In genomic region chr18:63315879-63316278, GRCh38 we compare ENCODE assay signal across 12 cellular contexts. TPM values are rescaled to one million over a fixed set of nuclear protein-coding genes. Genes with fewer than 3 reads are reported as not detected.
DNase-seq lines count a peak whose midpoint lies in the region; ATAC-seq and TF ChIP-seq lines count a peak whose summit lies in the region.
"Had no signal": no experiment of that assay in that cellular context is flagged by ENCODE, and none has a peak within 500 bp of the region (broad histone marks: within the 10 kb centered on the region; RNA-seq: fewer than 3 reads in every experiment).

No MANE protein-coding gene starts in this region.

- H3K27me3 Mint-ChIP-seq in activated CD8-positive, alpha-beta memory T cell treated with anti-CD3 and anti-CD28 coated beads, Interleukin-2, amount 10 ng/mL, durations not matched to agents 7 days and 5 days = no peaks in the 10 kb centered on the region
- H3K27me3 Mint-ChIP-seq in effector memory CD8-positive, alpha-beta T cell = no peaks in the 10 kb centered on the region

- no peak for DNase-seq in activated CD8-positive, alpha-beta memory T cell treated with anti-CD3 and anti-CD28 coated beads, Interleukin-2, amount 10 ng/mL, durations not matched to agents 7 days and 5 days
- no peak for DNase-seq in activated CD8-positive, alpha-beta memory T cell treated with anti-CD3 and anti-CD28 coated beads, Interleukin-2, amount 50 U/mL, for 48 hours
- no peak for DNase-seq in Peyer's patch
- no peak for DNase-seq in effector memory CD8-positive, alpha-beta T cell
- DNase-seq in NCI-H1436 (lab: John Stamatoyannopoulos, UW) = no peak
- DNase-seq: ACHN, NCI-H1417 treated with DMSO at 0.1 percent for 48 hours had no signal

- no peak for TF ChIP-seq CTCF in Peyer's patch (IDR thresholded peaks at IDR 0.05)

- H3K27ac ChIP-seq in Peyer's patch = peak overlapping the region in 3 of 4 donors; percentile 4 to 93 (median 8)
- H3K27ac ChIP-seq in subcutaneous abdominal adipose tissue (ENCODE audit: low read depth, low read length) = peak overlapping the region; percentile 95
- H3K27ac ChIP-seq: cardiac muscle cell had no signal

- H3K27me3 ChIP-seq in Peyer's patch (no peaks in the 10 kb centered on the region), subcutaneous abdominal adipose tissue (ENCODE audit: control insufficient read depth in 5 of 5, insufficient read depth in 4 of 5, low read length in 5 of 5) (no peaks in the 10 kb centered on the region)

- no peak overlapping the region for H3K4me3 ChIP-seq in Peyer's patch
- H3K4me3 ChIP-seq in subcutaneous abdominal adipose tissue (ENCODE audit: low read depth in 1 of 5, low read length in 5 of 5) = peak overlapping the region in 3 of 5 donors; percentile 18 to 92 (median 28)
- H3K4me3 ChIP-seq: cardiac muscle cell had no signal

- H3K36me3 ChIP-seq in Peyer's patch (no peaks in the 10 kb centered on the region), subcutaneous abdominal adipose tissue (ENCODE audit: control insufficient read depth in 5 of 5, insufficient read depth in 5 of 5, low read length in 5 of 5) (no peaks in the 10 kb centered on the region)
- H3K36me3 ChIP-seq: cardiac muscle cell had no signal

- no peak for TF ChIP-seq POLR2A in Peyer's patch (IDR thresholded peaks at IDR 0.05)

- H3K4me1 ChIP-seq in Peyer's patch (peaks cover 0 to 25% (median 3%) of the 10 kb centered on the region in 4 donors), subcutaneous abdominal adipose tissue (ENCODE audit: control insufficient read depth in 5 of 5, insufficient read depth in 5 of 5, low read length in 5 of 5) (peaks cover 0 to 74% (median 64%) of the 10 kb centered on the region in 5 donors)

- CTCF ChIA-PET in activated CD8-positive, alpha-beta memory T cell treated with anti-CD3 and anti-CD28 coated beads, Interleukin-2, amount 10 ng/mL, durations not matched to agents 7 days and 5 days (lab: Charles Lee) = interaction anchor here (0.8 to 0.9 kb wide), 2 partner anchors 20 to 185 kb away, joined by 3 read pairs; no protein-coding TSS in a partner anchor

- H3K4me3 Mint-ChIP-seq in activated CD8-positive, alpha-beta memory T cell treated with anti-CD3 and anti-CD28 coated beads, Interleukin-2, amount 10 ng/mL, durations not matched to agents 7 days and 5 days = peak overlapping the region; percentile 100
- peak overlapping the region; percentile 92 to 97 for H3K4me3 Mint-ChIP-seq in effector memory CD8-positive, alpha-beta T cell

- peak overlapping the region; percentile 85 for H3K27ac Mint-ChIP-seq in activated CD8-positive, alpha-beta memory T cell treated with anti-CD3 and anti-CD28 coated beads, Interleukin-2, amount 10 ng/mL, durations not matched to agents 7 days and 5 days
- H3K27ac Mint-ChIP-seq in effector memory CD8-positive, alpha-beta T cell = peak overlapping the region; percentile 60 to 96

- peaks cover 69% of the 10 kb centered on the region for H3K36me3 Mint-ChIP-seq in activated CD8-positive, alpha-beta memory T cell treated with anti-CD3 and anti-CD28 coated beads, Interleukin-2, amount 10 ng/mL, durations not matched to agents 7 days and 5 days
- peaks cover 21% of the 10 kb centered on the region for H3K36me3 Mint-ChIP-seq in effector memory CD8-positive, alpha-beta T cell (ENCODE audit: insufficient read depth)

- H3K9ac ChIP-seq in subcutaneous abdominal adipose tissue (ENCODE audit: low read length in 5 of 5) = peak overlapping the region in 3 of 5 donors; percentile 17 to 85 (median 54)

- H3K9me3 ChIP-seq in Peyer's patch (no peaks in the 10 kb centered on the region), subcutaneous abdominal adipose tissue (ENCODE audit: control insufficient read depth in 5 of 5, low read length in 5 of 5) (no peaks in the 10 kb centered on the region)

- no peak for ATAC-seq in activated CD8-positive, alpha-beta memory T cell treated with anti-CD3 and anti-CD28 coated beads, Interleukin-2, amount 10 ng/mL, durations not matched to agents 7 days and 5 days
- ATAC-seq in effector memory CD8-positive, alpha-beta T cell (replicated peaks) = no peak
- ATAC-seq in HG03135 (IDR thresholded peaks at IDR 0.05; ENCODE audit: unreplicated experiment) (no peak), GM18517 (IDR thresholded peaks at IDR 0.05; ENCODE audit: unreplicated experiment) (no peak)

- H3K4me1 Mint-ChIP-seq in activated CD8-positive, alpha-beta memory T cell treated with anti-CD3 and anti-CD28 coated beads, Interleukin-2, amount 10 ng/mL, durations not matched to agents 7 days and 5 days = peaks cover 45% of the 10 kb centered on the region
- H3K4me1 Mint-ChIP-seq in effector memory CD8-positive, alpha-beta T cell (ENCODE audit: low read depth in 2 of 2) = peaks cover 56 to 75% of the 10 kb centered on the region in 2 donors

- H3K9me3 Mint-ChIP-seq in activated CD8-positive, alpha-beta memory T cell treated with anti-CD3 and anti-CD28 coated beads, Interleukin-2, amount 10 ng/mL, durations not matched to agents 7 days and 5 days (ENCODE audit: low read depth) = no peaks in the 10 kb centered on the region
- no peaks in the 10 kb centered on the region for H3K9me3 Mint-ChIP-seq in effector memory CD8-positive, alpha-beta T cell
- H3K9me3 Mint-ChIP-seq: nephron had no signal

RNA-seq across cellular contexts. Expression of gene BCL2, which starts 3.7 kb away (rescaled TPM):
- 100 to 1,000 TPM; 118 to 143 TPM for total RNA-seq in activated CD8-positive, alpha-beta memory T cell treated with anti-CD3 and anti-CD28 coated beads, Interleukin-2, amount 10 ng/mL, durations not matched to agents 7 days and 5 days
- total RNA-seq in Peyer's patch = 10 to 100 TPM; 16.2 to 54.5 (median 20.7) TPM

RNA-seq across cellular contexts. Expression of gene KDSR, which starts 51.1 kb away (rescaled TPM):
- 10 to 100 TPM; 34.6 to 48.4 TPM for total RNA-seq in activated CD8-positive, alpha-beta memory T cell treated with anti-CD3 and anti-CD28 coated beads, Interleukin-2, amount 10 ng/mL, durations not matched to agents 7 days and 5 days
- 10 to 100 TPM in 3 of 4 donors, 1 to 10 TPM in 1; 7.4 to 33.2 (median 31.6) TPM for total RNA-seq in Peyer's patch

Comparison
In these comparisons a context has a peak if more than half of its experiments do, and no peak if none do; other contexts are left out.
1. H3K4me3 ChIP-seq: peak in subcutaneous abdominal adipose tissue (3 of 5); none in Peyer's patch (0 of 4).